ENCODE assay signal across 20 cellular contexts in genomic region chr12:111761706-111762105, GRCh38. TPM values are rescaled to one million over a fixed set of nuclear protein-coding genes. Genes with fewer than 3 reads are reported as not detected.
DNase-seq lines count a peak whose midpoint lies in the region; ATAC-seq, FAIRE-seq and TF ChIP-seq lines count a peak whose summit lies in the region.
"Had no signal": no experiment of that assay in that cellular context is flagged by ENCODE, and none has a peak within 500 bp of the region (broad histone marks: within the 10 kb centered on the region; RNA-seq: fewer than 3 reads in every experiment).

No MANE protein-coding gene starts in this region.

- DNase-seq in GM18507 (ENCODE audit: extremely low spot score, insufficient read length, low read depth) (no peak), endodermal cell (no peak), sciatic nerve (ENCODE audit: low spot score) (no peak), DMS 273 treated with DMSO at 0.1 percent for 48 hours (lab: John Stamatoyannopoulos, UW) (no peak)
- no peak for DNase-seq in activated CD4-positive, alpha-beta T cell treated with anti-CD3 and anti-CD28 coated beads, Interleukin-2, amount 50 U/mL, for 4 hours
- DNase-seq: activated CD4-positive, alpha-beta T cell treated with anti-CD3 and anti-CD28 coated beads for 1 hour; activated CD8-positive, alpha-beta memory T cell treated with anti-CD3 and anti-CD28 coated beads, Interleukin-2, amount 10 ng/mL, durations not matched to agents 7 days and 5 days; activated gamma-delta T cell treated with Interleukin-2 at 50 U/mL for 16 hours; central memory CD4-positive, alpha-beta T cell; effector memory CD4-positive, alpha-beta T cell; immature natural killer cell; NCI-H69; stimulated activated CD4-positive, alpha-beta T cell treated with anti-CD3 and anti-CD28 coated beads, Interleukin-4, amount 100 ng/mL, for 1 hour; substantia nigra; T1000 had no signal

- no peaks in the 10 kb centered on the region for H3K27me3 ChIP-seq in endodermal cell (ENCODE audit: control insufficient read depth, insufficient read depth, low read length, poor library complexity, severe bottlenecking)
- H3K27me3 ChIP-seq: heart left ventricle, Peyer's patch had no signal

- H3K36me3 Mint-ChIP-seq in IgD-negative memory B cell (peaks cover 4% of the 10 kb centered on the region), endodermal cell (ENCODE audit: low read depth) (peaks cover 2% of the 10 kb centered on the region)

- H3K27me3 Mint-ChIP-seq in IgD-negative memory B cell (peaks cover 3% of the 10 kb centered on the region), endodermal cell (ENCODE audit: insufficient read depth) (peaks cover 17% of the 10 kb centered on the region)

- no peak for TF ChIP-seq CTCF in endodermal cell (conservative IDR thresholded peaks at IDR 0.05)

- no peak overlapping the region for H3K27ac ChIP-seq in endodermal cell (ENCODE audit: low read depth, low read length)
- H3K27ac ChIP-seq: heart left ventricle, SK-N-MC had no signal

- no peak overlapping the region for H3K4me3 ChIP-seq in endodermal cell (ENCODE audit: low read length)
- H3K4me3 ChIP-seq: heart left ventricle, Peyer's patch, SK-N-MC had no signal

- H3K4me1 Mint-ChIP-seq in IgD-negative memory B cell (peaks cover 38 to 73% (median 63%) of the 10 kb centered on the region in 3 donors), endodermal cell (peaks cover 18% of the 10 kb centered on the region)

- intact Hi-C loops in sciatic nerve (cut with DNase I), result no loop called here

- no peak for ATAC-seq in sciatic nerve
- no peak for ATAC-seq in GM19452 (IDR thresholded peaks at IDR 0.05; ENCODE audit: unreplicated experiment)
- ATAC-seq: activated CD8-positive, alpha-beta memory T cell treated with anti-CD3 and anti-CD28 coated beads, Interleukin-2, amount 10 ng/mL, durations not matched to agents 7 days and 5 days; heart left ventricle had no signal

- H3K27ac Mint-ChIP-seq in IgD-negative memory B cell (peak overlapping the region; percentile 36 to 90 (median 67)), endodermal cell (peak overlapping the region; percentile 74)
- H3K27ac Mint-ChIP-seq: activated CD8-positive, alpha-beta memory T cell treated with anti-CD3 and anti-CD28 coated beads, Interleukin-2, amount 10 ng/mL, durations not matched to agents 7 days and 5 days; immature natural killer cell had no signal

- peaks cover 2% of the 10 kb centered on the region for H3K4me1 ChIP-seq in endodermal cell (ENCODE audit: control insufficient read depth, insufficient read depth, low read length)

- H3K9ac ChIP-seq in endodermal cell (ENCODE audit: extremely low read depth, low read length, poor library complexity, severe bottlenecking), result peak overlapping the region; percentile 25

- 79 to 86% methylated on average over 3 of the region's 3 CpGs for WGBS in endodermal cell (ENCODE audit: insufficient coverage in 1 of 2, insufficient read length in 1 of 2), 2 experiments

- H3K9me3 ChIP-seq in endodermal cell (ENCODE audit: control insufficient read depth, low read length), result peaks cover 8% of the 10 kb centered on the region
- H3K9me3 ChIP-seq: heart left ventricle, Peyer's patch had no signal

- FAIRE-seq in GM18507 (lab: Jason Lieb, UNC), result peak; percentile 80

- H3K36me3 ChIP-seq in endodermal cell (ENCODE audit: control insufficient read depth, insufficient read depth, low read length), result no peaks in the 10 kb centered on the region

- H3K9me3 Mint-ChIP-seq in IgD-negative memory B cell (peaks cover 0 to 4% (median 1%) of the 10 kb centered on the region in 3 donors), endodermal cell (peaks cover 12% of the 10 kb centered on the region)
- H3K9me3 Mint-ChIP-seq: immature natural killer cell had no signal

- H3K4me3 Mint-ChIP-seq in IgD-negative memory B cell, result peak overlapping the region; percentile 41 to 91 (median 59)
- no peak overlapping the region for H3K4me3 Mint-ChIP-seq in endodermal cell
- H3K4me3 Mint-ChIP-seq: activated CD8-positive, alpha-beta memory T cell treated with anti-CD3 and anti-CD28 coated beads, Interleukin-2, amount 10 ng/mL, durations not matched to agents 7 days and 5 days; immature natural killer cell had no signal

RNA-seq across cellular contexts. Expression of gene ALDH2, which starts 5.0 kb away (rescaled TPM):
- polyA plus RNA-seq in IgD-negative memory B cell, result 11.9 TPM
- 10 to 100 TPM; 76.6 to 91.4 TPM for total RNA-seq in endodermal cell
- 52.8 TPM for polyA plus RNA-seq in endodermal cell (2013, experiment 1 of 2)
- polyA plus RNA-seq in endodermal cell (2013, experiment 2 of 2), result 43.7 TPM
- 75.3 TPM for total RNA-seq in sciatic nerve
